In genomic region chr11:130599073-130599654, GRCh38 we compare ENCODE assay signal across 1 cellular context.
TF ChIP-seq lines count a peak whose summit lies in the region.

No MANE protein-coding gene starts in this region.

TF ChIP-seq in GM23338, 12 proteins besides CTCF, POLR2A, EP300 and RAD21 (continued from another document):
- TF ChIP-seq REST (IDR thresholded peaks at IDR 0.05; ENCODE audit: unreplicated experiment): no peak
- TF ChIP-seq EZH2phosphoT487 (IDR thresholded peaks at IDR 0.05; ENCODE audit: unreplicated experiment): no peak
- TF ChIP-seq NANOG (IDR thresholded peaks at IDR 0.05; ENCODE audit: borderline replicate concordance): no peak
